Comparison of ENCODE assay signal across 1 cellular context in genomic region chr15:67267440-67267839, GRCh38.
TF ChIP-seq lines count a peak whose summit lies in the region.

No MANE protein-coding gene starts in this region.

TF ChIP-seq in GM23338, 12 proteins besides CTCF, POLR2A, EP300 and RAD21 (continued from another document):
- no peak for TF ChIP-seq ZNF462 (CRISPR knock-in tag; IDR thresholded peaks at IDR 0.05)
- TF ChIP-seq JUNB (IDR thresholded peaks at IDR 0.05; ENCODE audit: unreplicated experiment) = no peak
- TF ChIP-seq STAT1 (IDR thresholded peaks at IDR 0.05; ENCODE audit: unreplicated experiment) = no peak
- no peak for TF ChIP-seq CREB1 (CRISPR knock-in tag; IDR thresholded peaks at IDR 0.05; ENCODE audit: low read depth)
- no peak for TF ChIP-seq POLR2AphosphoS5 (IDR thresholded peaks at IDR 0.05; ENCODE audit: low read depth)
- no peak for TF ChIP-seq EZH2 (IDR thresholded peaks at IDR 0.05; ENCODE audit: low read depth, unreplicated experiment)
- no peak for TF ChIP-seq ETS1 (IDR thresholded peaks at IDR 0.05)
- no peak for TF ChIP-seq ZNF331 (CRISPR knock-in tag; IDR thresholded peaks at IDR 0.05; ENCODE audit: low read depth)
- no peak for TF ChIP-seq ZNF114 (CRISPR knock-in tag; IDR thresholded peaks at IDR 0.05)
TF ChIP-seq in GM23338: peak in this region for 0.
